Comparison of ENCODE assay signal across 14 cellular contexts in the genomic region with DNA sequence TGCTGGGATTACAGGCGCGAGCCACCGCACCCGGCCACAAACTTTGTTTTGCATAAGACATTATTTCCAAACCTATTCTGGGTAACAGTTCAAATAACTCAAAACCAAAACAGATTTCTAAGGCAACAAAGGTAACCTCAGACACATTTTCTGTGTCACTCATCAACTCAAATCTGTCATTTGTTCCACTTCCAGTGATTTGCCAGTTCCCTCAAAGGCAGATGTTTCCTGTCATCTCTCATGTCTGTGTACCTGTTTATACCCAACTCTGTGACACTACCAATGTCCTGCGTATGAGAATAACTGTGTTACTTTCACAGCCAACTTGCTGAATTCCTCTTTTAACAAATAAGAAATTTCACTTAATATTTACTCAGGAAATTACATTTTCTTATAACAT.
DNase-seq lines count a peak whose midpoint lies in the region; ATAC-seq and TF ChIP-seq lines count a peak whose summit lies in the region.
"Had no signal": no experiment of that assay in that cellular context is flagged by ENCODE, and none has a peak within 500 bp of the region (broad histone marks: within the 10 kb centered on the region; RNA-seq: fewer than 3 reads in every experiment).

No MANE protein-coding gene starts in this region.

- H3K4me3 Mint-ChIP-seq in T-helper 2 cell treated with Interferon-gamma antibody and Interleukin-4, amounts not matched to agents 5 μg/mL and 100 μg/mL, for 36 hours, result no peak overlapping the region
- H3K4me3 Mint-ChIP-seq: T-cell had no signal

- H3K4me1 Mint-ChIP-seq in T-helper 2 cell treated with Interferon-gamma antibody and Interleukin-4, amounts not matched to agents 5 μg/mL and 100 μg/mL, for 36 hours (ENCODE audit: low read depth), result no peaks in the 10 kb centered on the region
- H3K4me1 Mint-ChIP-seq: T-cell had no signal

- H3K27me3 Mint-ChIP-seq in T-helper 2 cell treated with Interferon-gamma antibody and Interleukin-4, amounts not matched to agents 5 μg/mL and 100 μg/mL, for 36 hours (ENCODE audit: low read depth), result peaks cover 5% of the 10 kb centered on the region

- intact Hi-C loops in head of caudate nucleus (cut with DNase I), result no loop called here

- no peak overlapping the region for H3K27ac Mint-ChIP-seq in T-helper 2 cell treated with Interferon-gamma antibody and Interleukin-4, amounts not matched to agents 5 μg/mL and 100 μg/mL, for 36 hours
- H3K27ac Mint-ChIP-seq: T-cell had no signal

- H3K36me3 ChIP-seq in GM06990 (ENCODE audit: control insufficient read depth, insufficient read depth, low read length), result no peaks in the 10 kb centered on the region
- H3K36me3 ChIP-seq: thyroid gland had no signal

- H3K27me3 ChIP-seq in GM06990 (replicated peaks; ENCODE audit: control insufficient read depth, insufficient read depth, low read length), result no peaks in the 10 kb centered on the region
- H3K27me3 ChIP-seq: thyroid gland had no signal

- H3K4me3 ChIP-seq in GM06990 (replicated peaks; ENCODE audit: low read depth, low read length), result no peak overlapping the region
- H3K4me3 ChIP-seq: thyroid gland had no signal

- no peak for TF ChIP-seq CTCF in GM06990 (IDR thresholded peaks at IDR 0.05; ENCODE audit: insufficient read depth, low read length, poor library complexity, severe bottlenecking)

- ATAC-seq in GM19351 (IDR thresholded peaks at IDR 0.05; ENCODE audit: unreplicated experiment) (peak; percentile 93), HG02678 (IDR thresholded peaks at IDR 0.05; ENCODE audit: unreplicated experiment) (peak; percentile 77), HG03442 (IDR thresholded peaks at IDR 0.05; ENCODE audit: unreplicated experiment) (peak; percentile 91)

- no peaks in the 10 kb centered on the region for H3K36me3 Mint-ChIP-seq in T-helper 2 cell treated with Interferon-gamma antibody and Interleukin-4, amounts not matched to agents 5 μg/mL and 100 μg/mL, for 36 hours (ENCODE audit: low read depth)
- H3K36me3 Mint-ChIP-seq: T-cell had no signal

- DNase-seq in GM06990 (ENCODE audit: extremely low read depth, insufficient read length) (peak; percentile 43), NCI-H187 treated with DMSO at 0.1 percent for 48 hours (lab: John Stamatoyannopoulos, UW) (no peak), DMS153 treated with DMSO at 0.1 percent for 48 hours (lab: John Stamatoyannopoulos, UW; ENCODE audit: unreplicated experiment) (no peak), head of caudate nucleus (no peak)
- DNase-seq in T-helper 2 cell treated with Interferon-gamma antibody and Interleukin-4, amounts not matched to agents 5 μg/mL and 100 μg/mL, for 36 hours (ENCODE audit: low spot score), result no peak
- DNase-seq: GDM1; hippocampal formation; mesendoderm; NK-92 treated with Interleukin-12 subunit alpha and Interleukin-12 subunit beta, amount 100 ng/mL, for 24 hours; T-cell; thyroid gland had no signal

- H3K9me3 Mint-ChIP-seq in T-helper 2 cell treated with Interferon-gamma antibody and Interleukin-4, amounts not matched to agents 5 μg/mL and 100 μg/mL, for 36 hours, result no peaks in the 10 kb centered on the region
